8 cellular contexts compared by ENCODE assay signal in genomic region chr16:31074814-31075183, GRCh38.
DNase-seq lines count a peak whose midpoint lies in the region; ATAC-seq and TF ChIP-seq lines count a peak whose summit lies in the region.

No MANE protein-coding gene starts in this region.

- H3K27ac ChIP-seq in SK-N-MC (peak overlapping the region; percentile 86), rectal smooth muscle tissue (ENCODE audit: low read depth, low read length) (peak overlapping the region; percentile 86)

- no peaks in the 10 kb centered on the region for H3K27me3 ChIP-seq in rectal smooth muscle tissue (ENCODE audit: control insufficient read depth, insufficient read depth, low read length)

- H3K9me3 ChIP-seq in SK-N-MC (ENCODE audit: low read depth, low read length): no peaks in the 10 kb centered on the region

- ATAC-seq in GM21825 (IDR thresholded peaks at IDR 0.05; ENCODE audit: unreplicated experiment): no peak

- H3K4me3 ChIP-seq in GM12864 (ENCODE audit: low read depth, low read length) (peak overlapping the region; percentile 97), SK-N-MC (peak overlapping the region; percentile 96), fibroblast of mammary gland (ENCODE audit: control insufficient read depth, low read depth, low read length) (peak overlapping the region; percentile 98), rectal smooth muscle tissue (ENCODE audit: low read length) (peak overlapping the region; percentile 86)

- H3K9ac ChIP-seq in SK-N-MC (ENCODE audit: insufficient read length): peak overlapping the region; percentile 89
- peak overlapping the region; percentile 88 for H3K9ac ChIP-seq in rectal smooth muscle tissue (ENCODE audit: low read length)

- no peak for TF ChIP-seq CTCF in GM12864 (IDR thresholded peaks at IDR 0.05; ENCODE audit: low read depth, low read length, missing control alignments)
- TF ChIP-seq CTCF in fibroblast of mammary gland (conservative IDR thresholded peaks at IDR 0.05; ENCODE audit: control insufficient read depth, insufficient read depth, low read depth, low read length): no peak

- H3K36me3 ChIP-seq in SK-N-MC (ENCODE audit: insufficient read depth, low read length): peaks cover 33% of the 10 kb centered on the region; the same call in 1 of the 2 replicates
- H3K36me3 ChIP-seq in rectal smooth muscle tissue (ENCODE audit: control insufficient read depth, insufficient read depth, low read length): peaks cover 28% of the 10 kb centered on the region

- H3K4me1 ChIP-seq in rectal smooth muscle tissue (ENCODE audit: control insufficient read depth, insufficient read depth, low read length): peaks cover 10% of the 10 kb centered on the region

- DNase-seq in GM12864 (ENCODE audit: low read depth) (no peak), SK-N-MC (ENCODE audit: low read depth, low spot score) (no peak), fibroblast of mammary gland (ENCODE audit: low read depth) (peak; percentile 49), KG1 (lab: John Stamatoyannopoulos, UW) (no peak), NCI-H2107 (lab: John Stamatoyannopoulos, UW) (no peak), NCI-H446 treated with DMSO at 0.1 percent for 48 hours (lab: John Stamatoyannopoulos, UW) (no peak)
